1 cellular context compared by ENCODE assay signal in the genomic region with DNA sequence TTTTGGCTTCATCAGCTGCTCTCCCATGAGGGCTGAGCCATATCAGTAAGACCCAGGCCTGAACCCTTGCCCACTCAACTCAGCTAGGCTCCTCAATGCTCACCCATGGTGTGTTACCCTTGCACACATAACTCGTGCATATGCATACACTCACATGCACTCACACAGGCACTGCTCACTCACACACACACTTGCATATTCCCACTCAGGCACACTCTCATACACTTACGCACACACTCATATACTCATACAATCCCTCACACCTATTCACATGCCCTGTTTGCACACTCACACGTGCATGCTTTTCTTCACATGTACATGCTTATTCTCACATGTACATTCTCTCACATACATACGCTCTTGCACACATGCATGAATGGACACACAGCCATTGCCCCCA.
TF ChIP-seq lines count a peak whose summit lies in the region.

No MANE protein-coding gene starts in this region.

TF ChIP-seq in IMR-90, 13 proteins besides CTCF, POLR2A, EP300 and RAD21 (continued from another document):
- TF ChIP-seq, protein P1, sequence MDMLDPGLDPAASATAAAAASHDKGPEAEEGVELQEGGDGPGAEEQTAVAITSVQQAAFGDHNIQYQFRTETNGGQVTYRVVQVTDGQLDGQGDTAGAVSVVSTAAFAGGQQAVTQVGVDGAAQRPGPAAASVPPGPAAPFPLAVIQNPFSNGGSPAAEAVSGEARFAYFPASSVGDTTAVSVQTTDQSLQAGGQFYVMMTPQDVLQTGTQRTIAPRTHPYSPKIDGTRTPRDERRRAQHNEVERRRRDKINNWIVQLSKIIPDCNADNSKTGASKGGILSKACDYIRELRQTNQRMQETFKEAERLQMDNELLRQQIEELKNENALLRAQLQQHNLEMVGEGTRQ (IDR thresholded peaks at IDR 0.05; ENCODE audit: low read depth, low read length), result no peak
- TF ChIP-seq FOS (IDR thresholded peaks at IDR 0.05; ENCODE audit: low read depth, low read length) (no peak), RFX5 (IDR thresholded peaks at IDR 0.05; ENCODE audit: low read depth, low read length) (no peak), CEBPB (IDR thresholded peaks at IDR 0.05; ENCODE audit: low read depth, low read length) (no peak), MAFK (IDR thresholded peaks at IDR 0.05; ENCODE audit: low read depth, low read length) (no peak), MXI1 (IDR thresholded peaks at IDR 0.05; ENCODE audit: borderline replicate concordance, low read depth, low read length) (no peak), MAZ (IDR thresholded peaks at IDR 0.05; ENCODE audit: borderline replicate concordance, low read depth, low read length) (no peak), SMC3 (IDR thresholded peaks at IDR 0.05; ENCODE audit: low read depth, low read length) (no peak), NFE2L2 (IDR thresholded peaks at IDR 0.05; ENCODE audit: low read depth, low read length) (no peak)
